7 cellular contexts compared by ENCODE assay signal in the genomic region with DNA sequence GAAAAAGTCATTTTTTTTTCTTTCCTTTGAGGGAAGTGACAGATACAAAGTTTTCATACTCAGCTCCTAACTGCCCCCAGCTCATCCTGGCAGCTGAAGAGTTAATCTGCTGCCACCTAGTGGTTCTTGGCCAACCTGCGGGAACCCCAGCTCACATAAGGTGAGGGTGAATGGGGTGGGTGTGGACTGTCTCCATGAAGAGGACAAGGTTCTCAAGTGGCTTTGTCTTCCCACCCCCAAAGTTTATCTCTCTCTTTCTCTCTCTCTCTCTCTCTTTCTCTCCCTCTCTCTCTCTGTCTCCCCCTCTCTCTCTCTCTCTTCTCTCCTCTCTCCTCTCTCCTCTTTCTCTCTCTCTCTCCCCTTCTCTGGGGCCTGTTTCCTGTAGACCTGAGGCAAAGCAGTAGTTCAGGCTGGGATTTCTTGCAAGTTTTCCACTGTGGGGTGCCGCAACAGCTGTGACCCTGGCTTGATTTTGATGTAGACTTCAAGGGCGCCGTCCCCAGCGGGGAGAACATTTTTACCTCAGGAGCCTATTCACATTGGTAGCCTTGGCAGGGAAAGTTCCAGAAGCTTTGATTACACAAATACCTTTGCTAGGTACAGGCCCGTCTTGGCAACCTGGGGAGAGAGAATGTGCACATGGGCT.
DNase-seq lines count a peak whose midpoint lies in the region; ATAC-seq, FAIRE-seq and TF ChIP-seq lines count a peak whose summit lies in the region.

No MANE protein-coding gene starts in this region.

- FAIRE-seq in astrocyte (lab: Jason Lieb, UNC), result no peak

- H3K27me3 Mint-ChIP-seq in T-cell (peaks cover 4% of the 10 kb centered on the region in 2 donors), astrocyte (ENCODE audit: low read depth, unreplicated experiment) (peaks cover 42% of the 10 kb centered on the region)

- no peak overlapping the region for H3K4me3 ChIP-seq in astrocyte (ENCODE audit: insufficient read depth, low read depth, low read length)

- H2AFZ ChIP-seq in astrocyte (ENCODE audit: low read depth, low read length), result no peak overlapping the region

- POLR2A ChIA-PET in T-cell (lab: Charles Lee), result interaction anchor here (0.7 kb wide), 2 partner anchors 10 to 611 kb away, joined by 3 read pairs; no protein-coding TSS in a partner anchor

- no peak overlapping the region for H3K27ac ChIP-seq in astrocyte (ENCODE audit: low read depth, low read length)

- no peak overlapping the region for H3K4me2 ChIP-seq in astrocyte (ENCODE audit: low read length)

- H3K9ac ChIP-seq in astrocyte (ENCODE audit: low read length), result no peak overlapping the region

- peaks cover 2% of the 10 kb centered on the region for H3K27me3 ChIP-seq in astrocyte (ENCODE audit: insufficient read depth, low read length)

- no peaks in the 10 kb centered on the region for H4K20me1 ChIP-seq in astrocyte (ENCODE audit: insufficient read depth, low read length)

- H3K9me3 Mint-ChIP-seq in T-cell (no peaks in the 10 kb centered on the region), astrocyte (ENCODE audit: unreplicated experiment) (no peaks in the 10 kb centered on the region)

- H3K4me3 Mint-ChIP-seq in T-cell, result no peak overlapping the region
- H3K4me3 Mint-ChIP-seq in astrocyte (ENCODE audit: unreplicated experiment), result no peak overlapping the region

- H3K9me3 ChIP-seq in astrocyte (ENCODE audit: insufficient read depth, low read depth, low read length), result no peaks in the 10 kb centered on the region

- TF ChIP-seq CTCF in astrocyte (IDR thresholded peaks at IDR 0.05; ENCODE audit: insufficient read depth, low read depth, low read length), result peak; percentile 83

- H3K4me1 ChIP-seq in astrocyte (ENCODE audit: insufficient read depth, low read length), result no peaks in the 10 kb centered on the region

- no peak overlapping the region for H3K27ac Mint-ChIP-seq in T-cell
- H3K27ac Mint-ChIP-seq in astrocyte (ENCODE audit: unreplicated experiment), result no peak overlapping the region

- no peaks in the 10 kb centered on the region for H3K36me3 ChIP-seq in astrocyte (ENCODE audit: insufficient read depth, low read length)

- no peaks in the 10 kb centered on the region for H3K79me2 ChIP-seq in astrocyte (ENCODE audit: insufficient read depth, low read length)

- no peaks in the 10 kb centered on the region for H3K4me1 Mint-ChIP-seq in T-cell
- H3K4me1 Mint-ChIP-seq in astrocyte (ENCODE audit: low read depth, unreplicated experiment), result no peaks in the 10 kb centered on the region

- DNase-seq in NCI-H1105 treated with DMSO at 0.1 percent for 48 hours (lab: John Stamatoyannopoulos, UW), result peak; percentile 72
- DNase-seq in T-cell, result peak; percentile 4 to 55 (median 30)
- peak; percentile 4 for DNase-seq in astrocyte (ENCODE audit: low read depth)
- DNase-seq in iPS-NIHi7 (ENCODE audit: extremely low spot score), result peak; percentile 84
- peak; percentile 62 for DNase-seq in stimulated activated CD4-positive, alpha-beta T cell treated with anti-CD3 and anti-CD28 coated beads, Interleukin-4, amount 100 ng/mL, for 24 hours

- CTCF ChIA-PET in T-cell (lab: Charles Lee), result interaction anchor here (0.6 to 1.5 kb wide), 7 partner anchors 9 to 619 kb away, joined by 4 to 7 read pairs (median 5); no protein-coding TSS in a partner anchor

- ATAC-seq in GM18498 (IDR thresholded peaks at IDR 0.05; ENCODE audit: unreplicated experiment) (peak; percentile 98), HG02840 (IDR thresholded peaks at IDR 0.05; ENCODE audit: low FRiP score, unreplicated experiment) (peak; percentile 77), T-cell (replicated peaks in 1 of 4) (peak; percentile 70 to 75 (median 71))

- H3K36me3 Mint-ChIP-seq in T-cell (no peaks in the 10 kb centered on the region), astrocyte (ENCODE audit: low read depth, unreplicated experiment) (no peaks in the 10 kb centered on the region)

Comparison
In these comparisons a context has a peak if more than half of its experiments do, and no peak if none do; other contexts are left out.
1. DNase-seq: peak in every context shown above with its lines; median percentile 84 in iPS-NIHi7; 72 in NCI-H1105 treated with DMSO at 0.1 percent for 48 hours; 62 in stimulated activated CD4-positive, alpha-beta T cell treated with anti-CD3 and anti-CD28 coated beads, Interleukin-4, amount 100 ng/mL, for 24 hours; 30 in T-cell; 4 in astrocyte.